ENCODE assay signal across 15 cellular contexts in genomic region chr11:72172043-72172442, GRCh38. TPM values are rescaled to one million over a fixed set of nuclear protein-coding genes. Genes with fewer than 3 reads are reported as not detected.
"Had no signal": no experiment of that assay in that cellular context is flagged by ENCODE, and none has a peak within 500 bp of the region (broad histone marks: within the 10 kb centered on the region; RNA-seq: fewer than 3 reads in every experiment).

No MANE protein-coding gene starts in this region.

RNA-seq across cellular contexts. Expression of gene FOLR1, which starts 19.9 kb away (rescaled TPM):
- total RNA-seq: fibroblast of lung; foreskin keratinocyte; left colon; lung microvascular endothelial cell; mucosa of descending colon; natural killer cell treated with Interleukin-12 subunit alpha and Interleukin-12 subunit beta and Interleukin-15 and Interleukin-18, amount 100 ng/mL, for 72 hours; neural crest cell; osteocyte; right atrium auricular region had no signal
- polyA plus RNA-seq: foreskin keratinocyte had no signal

RNA-seq across cellular contexts. Expression of gene FOLR3, which starts 36.5 kb away (rescaled TPM):
- total RNA-seq: cerebellum; endodermal cell; left colon; lung microvascular endothelial cell; mesothelial cell of epicardium; mucosa of descending colon; natural killer cell treated with Interleukin-12 subunit alpha and Interleukin-12 subunit beta and Interleukin-15 and Interleukin-18, amount 100 ng/mL, for 72 hours; neural crest cell; osteocyte; prostate gland; right atrium auricular region; smooth muscle cell; ureter had no signal
- polyA plus RNA-seq: smooth muscle cell had no signal

RNA-seq across cellular contexts. Expression of gene FOLR2, which starts 44.6 kb away (rescaled TPM):
- total RNA-seq: endodermal cell; fibroblast of lung; foreskin keratinocyte; lung microvascular endothelial cell; mesothelial cell of epicardium; natural killer cell treated with Interleukin-12 subunit alpha and Interleukin-12 subunit beta and Interleukin-15 and Interleukin-18, amount 100 ng/mL, for 72 hours; neural crest cell; osteocyte; smooth muscle cell had no signal
- polyA plus RNA-seq: fibroblast of lung, foreskin keratinocyte, smooth muscle cell had no signal
